In the genomic region with DNA sequence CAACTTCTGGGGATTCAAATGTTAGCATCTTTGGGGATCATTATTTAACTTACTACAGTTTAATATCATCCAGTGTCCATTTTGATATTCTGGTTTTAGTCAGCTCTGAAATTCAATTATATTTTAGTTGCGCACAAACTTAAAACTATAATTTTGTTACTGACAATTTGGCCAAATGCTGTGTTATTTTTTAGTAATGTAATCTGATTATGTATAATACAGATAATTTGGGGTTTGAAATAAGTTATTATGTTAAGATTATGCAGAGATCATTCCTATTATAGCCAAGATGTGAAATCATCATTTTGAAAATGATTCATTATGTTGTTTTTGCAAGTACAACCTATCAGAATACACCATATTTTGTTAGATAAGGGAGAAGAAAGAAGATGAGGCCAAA, we compare ENCODE assay signal across 7 cellular contexts.
"Had no signal": no experiment of that assay in that cellular context is flagged by ENCODE, and none has a peak within 500 bp of the region (broad histone marks: within the 10 kb centered on the region; RNA-seq: fewer than 3 reads in every experiment).

No MANE protein-coding gene starts in this region.

- H3K4me3 ChIP-seq: GM12878 had no signal

- FAIRE-seq: G401.6, GM12878, GM12892, GM18507, GM19239 had no signal

- DNase-seq: GDM1, GF-D8 had no signal
